ENCODE assay signal across 5 cellular contexts in the genomic region with DNA sequence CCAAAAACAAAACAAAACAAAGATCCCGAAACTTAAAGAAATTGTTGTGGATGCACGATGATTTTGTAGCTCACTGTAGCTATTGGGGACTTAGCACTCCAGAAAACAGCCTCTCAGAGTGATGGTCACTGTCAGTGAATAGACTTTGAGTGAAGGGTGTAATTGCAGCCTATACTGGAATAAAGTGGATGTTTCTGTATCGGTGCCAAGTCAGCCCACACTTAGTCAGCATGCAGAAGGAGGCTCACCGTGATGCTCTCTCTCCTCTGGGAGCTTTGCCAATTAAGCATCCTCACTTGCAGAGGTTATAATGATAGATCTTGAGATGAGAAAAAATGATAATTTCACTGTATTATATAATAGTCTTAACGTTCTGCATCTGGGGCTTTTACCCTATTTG. TPM values are rescaled to one million over a fixed set of nuclear protein-coding genes. Genes with fewer than 3 reads are reported as not detected.
DNase-seq lines count a peak whose midpoint lies in the region; ATAC-seq, FAIRE-seq and TF ChIP-seq lines count a peak whose summit lies in the region.
"Not testable (repeated sequence)": the region's sequence is repeated elsewhere in the genome, so short reads cannot be mapped to it uniquely, and the experiment has no call there.

No MANE protein-coding gene starts in this region.

- peak; percentile 90 for ATAC-seq in RWPE2 (ENCODE audit: low read depth)
- peak; percentile 52 for ATAC-seq in K562
- peak; percentile 13 for ATAC-seq in Right ventricle myocardium superior (ENCODE audit: poor library complexity)
- peak; percentile 50 for ATAC-seq in left ventricle myocardium superior
- peak; percentile 58 to 78 (median 77) for ATAC-seq in psoas muscle

- DNase-seq in RWPE2 (ENCODE audit: low spot score); K562 (ENCODE audit: extremely low read depth in 1 of 4, low spot score in 3 of 4); Right ventricle myocardium superior; left ventricle myocardium superior; psoas muscle: not testable (repeated sequence)

- no CpG with 5 or more reads among the region's 5 CpGs for WGBS in K562 (ENCODE audit: insufficient coverage, low coverage, missing lambda C conversion rate)
- WGBS in psoas muscle, 3 donors = no CpG with 5 or more reads among the region's 5 CpGs

- not testable (repeated sequence) for H3K4me1 ChIP-seq in RWPE2 (ENCODE audit: insufficient read depth, poor library complexity, severe bottlenecking); K562 (replicated peaks in 1 of 2; ENCODE audit: control insufficient read depth in 2 of 2, insufficient read depth in 2 of 2, low read length in 2 of 2); psoas muscle

- not testable (repeated sequence) for H4K20me1 ChIP-seq in K562 (replicated peaks; ENCODE audit: control insufficient read depth, insufficient read depth, low read length)

- CTCF ChIA-PET in K562 (lab: Yijun Ruan, JAX; ENCODE audit: low intra/inter-chr PET ratio) = not testable (repeated sequence)

- not testable (repeated sequence) for BruUV-seq in K562 (replicated peaks; lab: Mats Ljungman, UMichigan)

- not testable (repeated sequence) for TF ChIP-seq EP300 in K562 (IDR thresholded peaks at IDR 0.05; ENCODE audit: low read length)

- TF ChIP-seq CTCF in RWPE2 (IDR thresholded peaks at IDR 0.05; ENCODE audit: poor library complexity, severe bottlenecking); K562 (IDR thresholded peaks at IDR 0.05 in 2 of 3, conservative IDR thresholded peaks at IDR 0.05 in 1 of 3; ENCODE audit: insufficient read depth in 2 of 3, low read depth in 1 of 3, low read length in 3 of 3); psoas muscle (IDR thresholded peaks at IDR 0.05): not testable (repeated sequence)

- intact Hi-C loops in K562 (cut with micrococcal nuclease); Right ventricle myocardium superior (cut with DNase I); left ventricle myocardium superior (cut with micrococcal nuclease); psoas muscle (cut with DNase I): not testable (repeated sequence)

- H3K9me3 ChIP-seq in RWPE2 (ENCODE audit: severe bottlenecking); K562 (replicated peaks; ENCODE audit: control insufficient read depth, insufficient read depth, low read depth, low read length); psoas muscle: not testable (repeated sequence)

- not testable (repeated sequence) for H3K4me3 ChIP-seq in RWPE2 (ENCODE audit: severe bottlenecking); K562; psoas muscle

- not testable (repeated sequence) for TF ChIP-seq RAD21 in K562 (CRISPR knock-in tag; conservative IDR thresholded peaks at IDR 0.05 in 1 of 2, IDR thresholded peaks at IDR 0.05 in 1 of 2)

- not testable (repeated sequence) for H3K4me2 ChIP-seq in K562 (ENCODE audit: insufficient read depth, low read length)

- not testable (repeated sequence) for H2AFZ ChIP-seq in K562 (ENCODE audit: low read depth, low read length)

- H3K36me3 ChIP-seq in RWPE2 (ENCODE audit: low read depth); K562 (ENCODE audit: control insufficient read depth, insufficient read depth, low read length); psoas muscle (ENCODE audit: insufficient read depth in 1 of 2, low read depth in 1 of 2): not testable (repeated sequence)

- not testable (repeated sequence) for TF ChIP-seq POLR2A in K562 (conservative IDR thresholded peaks at IDR 0.05)

- H3K9ac ChIP-seq in K562 (ENCODE audit: insufficient read depth in 1 of 2, low read depth in 2 of 2, low read length in 2 of 2) = not testable (repeated sequence)

- H3K79me2 ChIP-seq in K562 (ENCODE audit: control insufficient read depth, insufficient read depth, low read length) = not testable (repeated sequence)

- POLR2A ChIA-PET in K562 (lab: Yijun Ruan, JAX) = not testable (repeated sequence)

- not testable (repeated sequence) for H3K9me1 ChIP-seq in K562 (ENCODE audit: control insufficient read depth, insufficient read depth, low read length)

- not testable (repeated sequence) for H3K27me3 ChIP-seq in RWPE2 (ENCODE audit: insufficient read depth, poor library complexity, severe bottlenecking); K562 (ENCODE audit: control insufficient read depth in 2 of 2, insufficient read depth in 2 of 2, low read length in 2 of 2); psoas muscle (ENCODE audit: insufficient read depth in 3 of 3, low read length in 2 of 3)

- in situ Hi-C loops in K562 (cut with MboI) = not testable (repeated sequence)

- H3K27ac ChIP-seq in RWPE2 (ENCODE audit: poor library complexity, severe bottlenecking); K562 (ENCODE audit: extremely low read depth, low read depth, low read length); psoas muscle: not testable (repeated sequence)

- FAIRE-seq in K562 (lab: Jason Lieb, UNC) = not testable (repeated sequence)

RNA-seq across cellular contexts. Expression of a gene that starts 11.1 kb away (rescaled TPM):
- total RNA-seq in K562 (2011; cell fraction: chromatin; rRNA removed; ENCODE audit: low replicate concordance) = 488 and 689 TPM in 2 replicates
- total RNA-seq in K562 (2011; cell fraction: nucleolus; rRNA removed) = 235 and 253 TPM in 2 replicates
- 363 and 390 TPM in 2 replicates for total RNA-seq in K562 (2011; cell fraction: nucleoplasm; rRNA removed)
- 148 and 160 TPM in 2 replicates for total RNA-seq in K562 (2014; rRNA removed)
- total RNA-seq in K562 (2014; rRNA removed; fragmentation: Illumina TruSeq; extraction: Trizol) = 260 and 272 TPM in 2 replicates
- total RNA-seq in K562 (2015; rRNA removed; fragmentation: Illumina TruSeq; extraction: Trizol) = 198 and 200 TPM in 2 replicates
- total RNA-seq in K562 (2021) = 355 and 362 TPM in 2 replicates
- polyA plus RNA-seq in K562 (2011; rRNA removed) = 242 and 324 TPM in 2 replicates
- polyA plus RNA-seq in K562 (2011; cell fraction: cytosol; rRNA removed) = 123 and 131 TPM in 2 replicates
- polyA plus RNA-seq in K562 (2011; cell fraction: nucleus; rRNA removed) = 209 and 256 TPM in 2 replicates
- 223 and 364 TPM in 2 replicates for polyA plus RNA-seq in K562 (2012)
- 232 and 260 TPM in 2 replicates for polyA plus RNA-seq in K562 (2014; fragmentation: Illumina TruSeq; extraction: Trizol)
- polyA plus RNA-seq in K562 (2014; fragmentation: Nextera tagmentation; extraction: Ambion mirVana) = 100 to 1,000 TPM; 225 to 334 TPM
- polyA plus RNA-seq in K562 (2014; rRNA removed) = 202 and 205 TPM in 2 replicates
- 462 and 560 TPM in 2 replicates for polyA minus RNA-seq in K562 (2011; rRNA and poly(A)+ RNA removed)
- 187 TPM in 2 replicates for polyA minus RNA-seq in K562 (2011; cell fraction: cytosol; rRNA and poly(A)+ RNA removed)
- 250 and 327 TPM in 2 replicates for polyA minus RNA-seq in K562 (2011; cell fraction: nucleus; rRNA and poly(A)+ RNA removed)
- 1,574 TPM for total RNA-seq in Right ventricle myocardium superior
- 1,838 TPM for total RNA-seq in left ventricle myocardium superior
- total RNA-seq in psoas muscle = 1,000 to 10,000 TPM; 1,830 to 3,658 (median 2,938) TPM
- polyA plus RNA-seq in psoas muscle = 1,000 to 10,000 TPM in 2 of 3 donors, 100 to 1,000 TPM in 1; 368 to 2,569 (median 1,043) TPM

Comparison
In these comparisons a context has a peak if more than half of its experiments do, and no peak if none do; other contexts are left out.
1. ATAC-seq: peak in every context shown above with its lines; median percentile 90 in RWPE2; 77 in psoas muscle; 52 in K562; 50 in left ventricle myocardium superior; 13 in Right ventricle myocardium superior.